ENCODE assay signal across 8 cellular contexts in genomic region chr1:44674113-44675000, GRCh38. TPM values are rescaled to one million over a fixed set of nuclear protein-coding genes. Genes with fewer than 3 reads are reported as not detected.
A peak's percentile ranks its signal among the peaks of the same experiment; 100 is the strongest.
DNase-seq lines count a peak whose midpoint lies in the region; ATAC-seq and TF ChIP-seq lines count a peak whose summit lies in the region.

ARMH1 (plus strand) TSS chr1:44674714; CDS start chr1:44689698, 14,984 bp downstream.
TMEM53 (minus strand) TSS chr1:44674481; CDS start chr1:44674391, 90 bp downstream.

- H3K36me3 ChIP-seq in CD4-positive, CD25-positive, alpha-beta regulatory T cell (ENCODE audit: control insufficient read depth, insufficient read depth, low read length), result no peaks in the 10 kb centered on the region
- H3K36me3 ChIP-seq in right lobe of liver, result no peaks in the 10 kb centered on the region

- 0% methylated on average over 18 of the region's 56 CpGs for WGBS in right lobe of liver (ENCODE audit: insufficient coverage, low coverage, low lambda C conversion rate, missing lambda C conversion rate)

- no peaks in the 10 kb centered on the region for H3K36me3 Mint-ChIP-seq in CD4-positive, CD25-positive, alpha-beta regulatory T cell
- H3K36me3 Mint-ChIP-seq in activated CD4-positive, alpha-beta memory T cell treated with anti-CD3 and anti-CD28 coated beads for 36 hours, result no peaks in the 10 kb centered on the region

- no peaks in the 10 kb centered on the region for H3K9me3 ChIP-seq in CD4-positive, CD25-positive, alpha-beta regulatory T cell (ENCODE audit: control insufficient read depth in 2 of 2, low read length in 2 of 2)
- no peaks in the 10 kb centered on the region for H3K9me3 ChIP-seq in right lobe of liver

- no peaks in the 10 kb centered on the region for H3K27me3 ChIP-seq in CD4-positive, CD25-positive, alpha-beta regulatory T cell (ENCODE audit: control insufficient read depth, insufficient read depth, low read length)
- H3K27me3 ChIP-seq in dorsolateral prefrontal cortex (no peaks in the 10 kb centered on the region), right lobe of liver (no peaks in the 10 kb centered on the region)

- peaks cover 20% of the 10 kb centered on the region for H3K4me1 ChIP-seq in CD4-positive, CD25-positive, alpha-beta regulatory T cell (ENCODE audit: control insufficient read depth, insufficient read depth, low read length, poor library complexity, severe bottlenecking)
- H3K4me1 ChIP-seq in right lobe of liver, result peaks cover 0 to 64% (median 34%) of the 10 kb centered on the region in 4 donors

- POLR2A ChIA-PET in activated CD4-positive, alpha-beta memory T cell treated with anti-CD3 and anti-CD28 coated beads for 36 hours (lab: Charles Lee), result interaction anchor here (1.0 to 5.2 kb wide), 7 partner anchors 10 to 666 kb away, joined by 3 to 36 read pairs (median 5); partner anchors contain the start of genes MUTYH, RNU5D-1 and TOE1

- H3K4me3 ChIP-seq in CD4-positive, CD25-positive, alpha-beta regulatory T cell (ENCODE audit: low read depth, low read length), result peak within 1 kb of the TSS; percentile 77
- H3K4me3 ChIP-seq in dorsolateral prefrontal cortex, result peak within 1 kb of the TSS; percentile 63 to 97 (median 82)
- H3K4me3 ChIP-seq in right lobe of liver, result peak within 1 kb of the TSS; percentile 53 to 70 (median 69)

- peaks cover 0 to 23% (median 7%) of the 10 kb centered on the region in 4 donors for H3K4me1 Mint-ChIP-seq in CD4-positive, CD25-positive, alpha-beta regulatory T cell
- peaks cover 23% of the 10 kb centered on the region for H3K4me1 Mint-ChIP-seq in activated CD4-positive, alpha-beta memory T cell treated with anti-CD3 and anti-CD28 coated beads for 36 hours (ENCODE audit: low read depth)

- H3K27me3 Mint-ChIP-seq in CD4-positive, CD25-positive, alpha-beta regulatory T cell, result no peaks in the 10 kb centered on the region
- H3K27me3 Mint-ChIP-seq in activated CD4-positive, alpha-beta memory T cell treated with anti-CD3 and anti-CD28 coated beads for 36 hours, result no peaks in the 10 kb centered on the region

- peak within 1 kb of the TSS; percentile 82 for H3K27ac ChIP-seq in CD4-positive, CD25-positive, alpha-beta regulatory T cell (ENCODE audit: insufficient read depth, low read length, poor library complexity, severe bottlenecking)
- H3K27ac ChIP-seq in dorsolateral prefrontal cortex (peak within 1 kb of the TSS; percentile 74 to 99 (median 95)), right lobe of liver (peak within 1 kb of the TSS; percentile 93 to 97 (median 94))

- intact Hi-C loops in activated CD4-positive, alpha-beta memory T cell treated with anti-CD3 and anti-CD28 coated beads for 36 hours (cut with micrococcal nuclease), result loop anchor here (1.0 to 10.0 kb wide), 7 partner anchors 42 to 630 kb away; partner anchors contain the start of genes BTBD19, DYNLT4, ERI3 and HECTD3
- intact Hi-C loops in dorsolateral prefrontal cortex (cut with DNase I) (no loop called here), right lobe of liver (cut with DNase I) (no loop called here)

- CTCF ChIA-PET in activated CD4-positive, alpha-beta memory T cell treated with anti-CD3 and anti-CD28 coated beads for 36 hours (lab: Charles Lee), result interaction anchor here (0.7 to 6.8 kb wide), 12 partner anchors 10 to 457 kb away, joined by 3 to 43 read pairs (median 4); partner anchors contain the start of genes KIF2C and PLK3

- H3K27ac Mint-ChIP-seq in CD4-positive, CD25-positive, alpha-beta regulatory T cell, result peak within 1 kb of the TSS; percentile 84 to 94 (median 84)
- peak within 1 kb of the TSS; percentile 88 for H3K27ac Mint-ChIP-seq in activated CD4-positive, alpha-beta memory T cell treated with anti-CD3 and anti-CD28 coated beads for 36 hours

- peak; percentile 91 for TF ChIP-seq POLR2A in right lobe of liver (IDR thresholded peaks at IDR 0.05)

- H3K4me3 Mint-ChIP-seq in CD4-positive, CD25-positive, alpha-beta regulatory T cell, result peak within 1 kb of the TSS; percentile 81 to 94 (median 88)
- peak within 1 kb of the TSS; percentile 83 for H3K4me3 Mint-ChIP-seq in activated CD4-positive, alpha-beta memory T cell treated with anti-CD3 and anti-CD28 coated beads for 36 hours

- no peaks in the 10 kb centered on the region for H3K9me3 Mint-ChIP-seq in CD4-positive, CD25-positive, alpha-beta regulatory T cell
- no peaks in the 10 kb centered on the region for H3K9me3 Mint-ChIP-seq in activated CD4-positive, alpha-beta memory T cell treated with anti-CD3 and anti-CD28 coated beads for 36 hours

- TF ChIP-seq CTCF in dorsolateral prefrontal cortex (IDR thresholded peaks at IDR 0.05 in 54 of 56, conservative IDR thresholded peaks at IDR 0.05 in 2 of 56; ENCODE audit: low read depth in 1 of 56, partially characterized antibody in 56 of 56), result peak in 24 of 56 donors; percentile 3 to 50 (median 18)
- TF ChIP-seq CTCF in right lobe of liver (IDR thresholded peaks at IDR 0.05), result no peak

- DNase-seq in CD4-positive, CD25-positive, alpha-beta regulatory T cell, result peak; percentile 94 to 99 (median 97)
- peak; percentile 98 for DNase-seq in NCI-H748 treated with DMSO at 0.1 percent for 48 hours (lab: John Stamatoyannopoulos, UW)
- DNase-seq in activated CD4-positive, alpha-beta memory T cell treated with anti-CD3 and anti-CD28 coated beads for 36 hours, result peak; percentile 99
- peak; percentile 95 to 99 (median 99) for DNase-seq in dorsolateral prefrontal cortex
- DNase-seq in right lobe of liver, result peak; percentile 99 to 100 (median 100)
- DNase-seq in stimulated activated CD4-positive, alpha-beta T cell treated with anti-CD3 and anti-CD28 coated beads, Interleukin-4, amount 100 ng/mL, for 24 hours, result peak; percentile 98

- peak; percentile 92 to 94 for ATAC-seq in CD4-positive, CD25-positive, alpha-beta regulatory T cell (ENCODE audit: low read depth in 2 of 2)
- peak; percentile 93 for ATAC-seq in GM19397 (IDR thresholded peaks at IDR 0.05; ENCODE audit: unreplicated experiment)
- peak; percentile 77 for ATAC-seq in HG03565 (IDR thresholded peaks at IDR 0.05; ENCODE audit: unreplicated experiment)
- ATAC-seq in right lobe of liver, result peak; percentile 83 to 94 (median 89)

RNA-seq across cellular contexts. Expression of gene ARMH1, which starts in this region (rescaled TPM):
- 24.8 TPM for total RNA-seq in CD4-positive, CD25-positive, alpha-beta regulatory T cell
- 1 to 10 TPM; 3.0 to 5.7 (median 4.3) TPM for polyA plus RNA-seq in CD4-positive, CD25-positive, alpha-beta regulatory T cell
- 100 to 1,000 TPM; 134 to 141 TPM for total RNA-seq in activated CD4-positive, alpha-beta memory T cell treated with anti-CD3 and anti-CD28 coated beads for 36 hours
- total RNA-seq in dorsolateral prefrontal cortex, result 10 to 100 TPM in 97 of 120 experiments, 1 to 10 TPM in 23; 5.2 to 28.0 (median 13.0) TPM
- total RNA-seq in right lobe of liver, result 10 to 100 TPM in 2 of 6 experiments, 1 to 10 TPM in 4; 2.7 to 18.4 (median 5.2) TPM

RNA-seq across cellular contexts. Expression of gene TMEM53, which starts in this region (rescaled TPM):
- 2.7 TPM for total RNA-seq in CD4-positive, CD25-positive, alpha-beta regulatory T cell
- polyA plus RNA-seq in CD4-positive, CD25-positive, alpha-beta regulatory T cell, result 1 to 10 TPM; 4.2 to 6.8 (median 6.2) TPM
- total RNA-seq in activated CD4-positive, alpha-beta memory T cell treated with anti-CD3 and anti-CD28 coated beads for 36 hours, result 1 to 10 TPM; 5.1 to 6.5 TPM
- 10 to 100 TPM in 78 of 120 experiments, 1 to 10 TPM in 42; 6.1 to 18.4 (median 11.0) TPM for total RNA-seq in dorsolateral prefrontal cortex
- total RNA-seq in right lobe of liver, result 10 to 100 TPM; 15.8 to 31.0 (median 24.5) TPM

Comparison
In these comparisons a context has a peak if more than half of its experiments do, and no peak if none do; other contexts are left out.
1. Peak in every context shown above with its lines: DNase-seq, ATAC-seq, H3K4me3 ChIP-seq and H3K27ac ChIP-seq.